Comparison of ENCODE assay signal across 7 cellular contexts in the genomic region with DNA sequence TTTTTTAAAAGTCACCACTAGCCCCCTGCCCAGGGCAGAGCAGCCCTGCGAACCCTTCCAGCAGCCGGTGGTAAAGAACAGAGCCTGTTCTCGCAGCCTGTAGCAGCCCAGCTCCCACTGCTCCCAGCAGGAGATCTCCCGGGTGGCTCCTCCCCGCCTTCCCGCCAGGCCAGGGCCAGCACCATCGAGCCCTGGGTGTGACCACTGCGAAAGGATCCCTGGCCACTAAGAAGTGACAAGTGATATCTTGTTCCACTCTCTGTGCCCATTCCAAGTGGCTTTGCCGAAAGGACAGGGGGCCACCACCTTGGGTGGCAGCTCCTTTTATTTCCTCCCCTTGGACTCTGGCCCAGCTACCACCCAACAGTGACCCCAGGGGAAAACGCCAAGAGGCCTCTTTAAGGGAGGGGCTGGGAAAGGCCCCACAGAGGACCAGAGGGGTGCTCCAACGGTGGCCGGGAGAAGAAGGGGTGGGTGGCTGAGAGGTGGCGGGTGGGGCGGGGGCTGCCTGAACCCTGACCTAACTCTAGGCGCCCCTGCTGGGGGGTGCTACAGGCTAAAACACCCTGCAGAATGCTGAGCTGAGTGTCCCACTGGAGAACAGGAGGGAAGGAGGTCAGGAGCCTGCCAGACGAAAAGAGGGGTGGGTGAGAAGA. TPM values are rescaled to one million over a fixed set of nuclear protein-coding genes. Genes with fewer than 3 reads are reported as not detected.
A peak's percentile ranks its signal among the peaks of the same experiment; 100 is the strongest.
DNase-seq lines count a peak whose midpoint lies in the region; ATAC-seq, FAIRE-seq and TF ChIP-seq lines count a peak whose summit lies in the region.

No MANE protein-coding gene starts in this region.

- no peak for FAIRE-seq in HTR-8/SVneo (lab: Jason Lieb, UNC)

- no peaks in the 10 kb centered on the region for H3K9me3 ChIP-seq in HUES64 (ENCODE audit: insufficient read depth, low read depth, low read length)
- no peaks in the 10 kb centered on the region for H3K9me3 ChIP-seq in iPS-15b (ENCODE audit: control insufficient read depth, insufficient read depth, low read length)

- H3K4me3 ChIP-seq in HUES64 (ENCODE audit: low read length) (peak overlapping the region; percentile 63), iPS-15b (ENCODE audit: low read depth, low read length) (peak overlapping the region; percentile 46)

- no peak for TF ChIP-seq POLR2A in erythroblast (IDR thresholded peaks at IDR 0.05; ENCODE audit: low read length)

- H3K9ac ChIP-seq in HUES64 (ENCODE audit: low read depth, low read length) (peak overlapping the region; percentile 55; the same call in 1 of the 2 replicates), iPS-15b (ENCODE audit: low read depth, low read length) (peak overlapping the region; percentile 60)

- H3K27me3 ChIP-seq in HUES64 (ENCODE audit: insufficient read depth, low read length): peaks cover 23% of the 10 kb centered on the region
- peaks cover 18% of the 10 kb centered on the region for H3K27me3 ChIP-seq in iPS-15b (ENCODE audit: control insufficient read depth, insufficient read depth, low read length)

- no peak for DNase-seq in activated naive CD8-positive, alpha-beta T cell treated with anti-CD3 and anti-CD28 coated beads, Interleukin-2, amount 10 ng/mL, durations not matched to agents 7 days and 5 days
- DNase-seq in stimulated activated effector memory CD8-positive, alpha-beta T cell treated with anti-CD3 and anti-CD28 coated beads, Interleukin-12 subunit alpha, Interleukin-12 subunit beta, amount 100 ng/mL, for 72 hours (ENCODE audit: low spot score in 2 of 2): no peak
- DNase-seq in HTR-8/SVneo (ENCODE audit: insufficient read length, low spot score) (no peak), erythroblast (lab: John Stamatoyannopoulos, UW) (no peak)

- H3K9me3 Mint-ChIP-seq in activated naive CD8-positive, alpha-beta T cell treated with anti-CD3 and anti-CD28 coated beads, Interleukin-2, amount 10 ng/mL, durations not matched to agents 7 days and 5 days: no peaks in the 10 kb centered on the region
- no peaks in the 10 kb centered on the region for H3K9me3 Mint-ChIP-seq in stimulated activated effector memory CD8-positive, alpha-beta T cell treated with anti-CD3 and anti-CD28 coated beads, Interleukin-12 subunit alpha, Interleukin-12 subunit beta, amount 100 ng/mL, for 72 hours

- H3K36me3 Mint-ChIP-seq in activated naive CD8-positive, alpha-beta T cell treated with anti-CD3 and anti-CD28 coated beads, Interleukin-2, amount 10 ng/mL, durations not matched to agents 7 days and 5 days: no peaks in the 10 kb centered on the region
- peaks cover 6% of the 10 kb centered on the region for H3K36me3 Mint-ChIP-seq in stimulated activated effector memory CD8-positive, alpha-beta T cell treated with anti-CD3 and anti-CD28 coated beads, Interleukin-12 subunit alpha, Interleukin-12 subunit beta, amount 100 ng/mL, for 72 hours

- H3K27me3 Mint-ChIP-seq in activated naive CD8-positive, alpha-beta T cell treated with anti-CD3 and anti-CD28 coated beads, Interleukin-2, amount 10 ng/mL, durations not matched to agents 7 days and 5 days: peaks cover 2% of the 10 kb centered on the region

- H3K27ac Mint-ChIP-seq in activated naive CD8-positive, alpha-beta T cell treated with anti-CD3 and anti-CD28 coated beads, Interleukin-2, amount 10 ng/mL, durations not matched to agents 7 days and 5 days: peak overlapping the region; percentile 16
- H3K27ac Mint-ChIP-seq in stimulated activated effector memory CD8-positive, alpha-beta T cell treated with anti-CD3 and anti-CD28 coated beads, Interleukin-12 subunit alpha, Interleukin-12 subunit beta, amount 100 ng/mL, for 72 hours: peak overlapping the region; percentile 75

- WGBS in HUES64: 46% methylated on average over 16 of the region's 16 CpGs

- POLR2A ChIA-PET in activated naive CD8-positive, alpha-beta T cell treated with anti-CD3 and anti-CD28 coated beads, Interleukin-2, amount 10 ng/mL, durations not matched to agents 7 days and 5 days (lab: Charles Lee): interaction anchor here (1.4 to 10.0 kb wide), 3 partner anchors 16 to 26 kb away, joined by 3 to 164 read pairs (median 17); a partner anchor contains a TSS

- H3K4me1 ChIP-seq in HUES64 (ENCODE audit: insufficient read depth, low read length): peaks cover 21% of the 10 kb centered on the region
- H3K4me1 ChIP-seq in iPS-15b (ENCODE audit: control insufficient read depth, insufficient read depth, low read length): no peaks in the 10 kb centered on the region

- H3K36me3 ChIP-seq in HUES64 (ENCODE audit: insufficient read depth, low read length) (no peaks in the 10 kb centered on the region), iPS-15b (ENCODE audit: control insufficient read depth, insufficient read depth, low read length) (no peaks in the 10 kb centered on the region)

- ATAC-seq in activated naive CD8-positive, alpha-beta T cell treated with anti-CD3 and anti-CD28 coated beads, Interleukin-2, amount 10 ng/mL, durations not matched to agents 7 days and 5 days (ENCODE audit: low read depth): no peak
- ATAC-seq in stimulated activated effector memory CD8-positive, alpha-beta T cell treated with anti-CD3 and anti-CD28 coated beads, Interleukin-12 subunit alpha, Interleukin-12 subunit beta, amount 100 ng/mL, for 72 hours: no peak
- no peak for ATAC-seq in HG03175 (IDR thresholded peaks at IDR 0.05; ENCODE audit: unreplicated experiment)

- H3K27ac ChIP-seq in HUES64 (ENCODE audit: low read depth, low read length): no peak overlapping the region

- H3K4me3 Mint-ChIP-seq in activated naive CD8-positive, alpha-beta T cell treated with anti-CD3 and anti-CD28 coated beads, Interleukin-2, amount 10 ng/mL, durations not matched to agents 7 days and 5 days: peak overlapping the region; percentile 82
- H3K4me3 Mint-ChIP-seq in stimulated activated effector memory CD8-positive, alpha-beta T cell treated with anti-CD3 and anti-CD28 coated beads, Interleukin-12 subunit alpha, Interleukin-12 subunit beta, amount 100 ng/mL, for 72 hours: peak overlapping the region; percentile 69

- peaks cover 2% of the 10 kb centered on the region for H3K4me1 Mint-ChIP-seq in activated naive CD8-positive, alpha-beta T cell treated with anti-CD3 and anti-CD28 coated beads, Interleukin-2, amount 10 ng/mL, durations not matched to agents 7 days and 5 days
- H3K4me1 Mint-ChIP-seq in stimulated activated effector memory CD8-positive, alpha-beta T cell treated with anti-CD3 and anti-CD28 coated beads, Interleukin-12 subunit alpha, Interleukin-12 subunit beta, amount 100 ng/mL, for 72 hours: peaks cover 41% of the 10 kb centered on the region

RNA-seq across cellular contexts. Expression of a gene that starts 1.6 kb away (rescaled TPM):
- polyA plus RNA-seq in HUES64 (2013, experiment 1 of 2): 6.4 TPM
- polyA plus RNA-seq in HUES64 (2013, experiment 2 of 2): 7.7 TPM
- 10 to 100 TPM; 10.5 to 11.2 TPM for total RNA-seq in activated naive CD8-positive, alpha-beta T cell treated with anti-CD3 and anti-CD28 coated beads, Interleukin-2, amount 10 ng/mL, durations not matched to agents 7 days and 5 days

RNA-seq across cellular contexts. Expression of a gene that starts 25.2 kb away (rescaled TPM):
- polyA plus RNA-seq in HUES64 (2013, experiment 1 of 2): 31.5 TPM
- 29.2 TPM for polyA plus RNA-seq in HUES64 (2013, experiment 2 of 2)
- 10 to 100 TPM; 45.3 to 45.9 TPM for total RNA-seq in activated naive CD8-positive, alpha-beta T cell treated with anti-CD3 and anti-CD28 coated beads, Interleukin-2, amount 10 ng/mL, durations not matched to agents 7 days and 5 days
